ENCODE assay signal across 8 cellular contexts in genomic region chr12:123532021-123532420, GRCh38. TPM values are rescaled to one million over a fixed set of nuclear protein-coding genes. Genes with fewer than 3 reads are reported as not detected.
A peak's percentile ranks its signal among the peaks of the same experiment; 100 is the strongest.
DNase-seq lines count a peak whose midpoint lies in the region; ATAC-seq lines count a peak whose summit lies in the region.

No MANE protein-coding gene starts in this region.

- peak; percentile 24 for DNase-seq in stimulated activated CD4-positive, alpha-beta T cell treated with anti-CD3 and anti-CD28 coated beads, Interleukin-15, amount 100 ng/mL, for 24 hours
- DNase-seq in stimulated activated CD4-positive, alpha-beta T cell treated with anti-CD3 and anti-CD28 coated beads, Interleukin-12 subunit alpha, Interleukin-12 subunit beta, amount 100 ng/mL, for 4 hours, result no peak
- DNase-seq in T-cell (peak in 4 of 34 experiments; percentile 3 to 20 (median 8)), glomerular endothelial cell (ENCODE audit: extremely low read depth, low read depth, low spot score) (peak; percentile 31), NCI-H774 (lab: John Stamatoyannopoulos, UW) (no peak), NCI-H526 (lab: John Stamatoyannopoulos, UW) (no peak)

- H3K4me3 Mint-ChIP-seq in T-cell, result peak overlapping the region; percentile 79 to 84 (median 82)

- peaks cover 5% of the 10 kb centered on the region for H3K36me3 Mint-ChIP-seq in T-cell

- H3K4me3 ChIP-seq in skin epidermis, result peak overlapping the region in 3 of 7 experiments; percentile 72 to 89 (median 85)

- CTCF ChIA-PET in T-cell (lab: Charles Lee), result interaction anchor here (0.6 to 1.1 kb wide), 2 partner anchors 9 to 1204 kb away, joined by 4 to 6 read pairs; no protein-coding TSS in a partner anchor

- no peak for ATAC-seq in T-cell (replicated peaks in 1 of 4)
- no peak for ATAC-seq in HG02610 (IDR thresholded peaks at IDR 0.05; ENCODE audit: unreplicated experiment)

- H3K27ac Mint-ChIP-seq in T-cell, result peak overlapping the region in 1 of 2 donors; percentile 60

- H3K9me3 Mint-ChIP-seq in T-cell, result no peaks in the 10 kb centered on the region

- H3K27me3 Mint-ChIP-seq in T-cell, result no peaks in the 10 kb centered on the region

- peak overlapping the region in 11 of 21 experiments; percentile 6 to 84 (median 60) for H3K27ac ChIP-seq in skin epidermis

- POLR2A ChIA-PET in T-cell (lab: Charles Lee), result interaction anchor here (0.7 to 1.1 kb wide), 2 partner anchors 129 to 724 kb away, joined by 3 to 7 read pairs; no protein-coding TSS in a partner anchor

- H3K4me1 Mint-ChIP-seq in T-cell, result peaks cover 22 to 24% (median 23%) of the 10 kb centered on the region in 3 donors

RNA-seq across cellular contexts. Expression of gene RILPL1, which starts 1.5 kb away (rescaled TPM):
- 1 to 10 TPM; 2.8 to 8.9 (median 6.1) TPM for total RNA-seq in T-cell
- total RNA-seq in glomerular endothelial cell, result 29.5 and 42.2 TPM in 2 replicates

RNA-seq across cellular contexts. Expression of gene TMED2, which starts 52.3 kb away (rescaled TPM):
- total RNA-seq in T-cell (100 to 1,000 TPM in 3 of 5 donors, 10 to 100 TPM in 2; 86.4 to 129 (median 115) TPM), glomerular endothelial cell (159 and 194 TPM in 2 replicates)

Comparison
In these comparisons a context has a peak if more than half of its experiments do, and no peak if none do; other contexts are left out.
1. DNase-seq: peak in stimulated activated CD4-positive, alpha-beta T cell treated with anti-CD3 and anti-CD28 coated beads, Interleukin-15, amount 100 ng/mL, for 24 hours (single experiment) and glomerular endothelial cell (single experiment); none in stimulated activated CD4-positive, alpha-beta T cell treated with anti-CD3 and anti-CD28 coated beads, Interleukin-12 subunit alpha, Interleukin-12 subunit beta, amount 100 ng/mL, for 4 hours (single experiment), NCI-H774 (single experiment) and NCI-H526 (0 of 2).